ENCODE assay signal across 21 cellular contexts in the genomic region with DNA sequence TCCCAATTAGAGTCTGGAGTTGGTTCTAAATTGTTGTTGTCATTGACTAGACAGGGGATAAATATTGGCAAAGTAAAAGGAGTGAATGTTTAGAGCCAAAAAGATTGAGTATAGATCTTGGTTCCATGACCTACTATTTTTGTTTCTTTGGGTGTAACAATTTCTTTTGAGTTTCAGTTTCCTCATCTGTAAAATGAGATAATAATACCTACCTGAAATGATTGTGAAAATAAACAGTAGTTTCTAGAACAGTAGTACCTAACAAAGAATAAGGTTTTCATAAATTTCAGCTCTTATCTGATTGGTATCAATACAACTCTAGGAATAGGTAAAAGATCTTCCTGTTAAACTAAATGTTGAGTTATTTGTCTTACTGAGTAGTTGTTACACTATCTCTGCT.
"Had no signal": no experiment of that assay in that cellular context is flagged by ENCODE, and none has a peak within 500 bp of the region (broad histone marks: within the 10 kb centered on the region; RNA-seq: fewer than 3 reads in every experiment).

No MANE protein-coding gene starts in this region.

- H3K9me3 ChIP-seq: gastroesophageal sphincter, heart left ventricle, neutrophil, pancreas, psoas muscle, right atrium auricular region, tibial artery had no signal

- H3K27me3 Mint-ChIP-seq: activated naive CD4-positive, alpha-beta T cell treated with anti-CD3 and anti-CD28 coated beads, Interleukin-2, amount 10 ng/mL, durations not matched to agents 7 days and 5 days; brain; stimulated activated naive CD8-positive, alpha-beta T cell treated with anti-CD3 and anti-CD28 coated beads, Interleukin-15, Interleukin-2, amounts not matched to agents 100 ng/mL and 50 ng/mL, for 24 hours had no signal

- H3K4me1 ChIP-seq: pancreas, right atrium auricular region had no signal

- ATAC-seq: gastroesophageal sphincter, heart left ventricle, left cardiac atrium, pancreas, psoas muscle had no signal

- H3K9me3 Mint-ChIP-seq: activated naive CD4-positive, alpha-beta T cell treated with anti-CD3 and anti-CD28 coated beads, Interleukin-2, amount 10 ng/mL, durations not matched to agents 7 days and 5 days; brain; nephron; stimulated activated naive CD8-positive, alpha-beta T cell treated with anti-CD3 and anti-CD28 coated beads, Interleukin-15, Interleukin-2, amounts not matched to agents 100 ng/mL and 50 ng/mL, for 24 hours had no signal

- DNase-seq: activated CD4-positive, alpha-beta T cell treated with anti-CD3 and anti-CD28 coated beads for 1 hour; activated CD8-positive, alpha-beta memory T cell treated with anti-CD3 and anti-CD28 coated beads, Interleukin-2, amount 50 U/mL, for 48 hours; activated effector memory CD4-positive, alpha-beta T cell treated with anti-CD3 and anti-CD28 coated beads, Interleukin-2, amount 50 U/mL, for 16 hours; activated naive CD4-positive, alpha-beta T cell treated with anti-CD3 and anti-CD28 coated beads, Interleukin-2, amount 10 ng/mL, durations not matched to agents 7 days and 5 days; activated T-cell treated with anti-CD3 and anti-CD28 coated beads, Interleukin-2, amount 50 U/mL, for 48 hours; anterior cingulate cortex; heart left ventricle; left cardiac atrium; mesenchymal stem cell; pancreas; psoas muscle; stimulated activated CD4-positive, alpha-beta T cell treated with anti-CD3 and anti-CD28 coated beads, Interleukin-4, amount 100 ng/mL, for 4 hours; tibial artery; WERI-Rb-1 had no signal

- H3K27ac Mint-ChIP-seq: activated naive CD4-positive, alpha-beta T cell treated with anti-CD3 and anti-CD28 coated beads, Interleukin-2, amount 10 ng/mL, durations not matched to agents 7 days and 5 days; nephron; stimulated activated naive CD8-positive, alpha-beta T cell treated with anti-CD3 and anti-CD28 coated beads, Interleukin-15, Interleukin-2, amounts not matched to agents 100 ng/mL and 50 ng/mL, for 24 hours had no signal

- H3K27ac ChIP-seq: epithelial cell of prostate, gastroesophageal sphincter, heart left ventricle, neutrophil, pancreas, psoas muscle, right atrium auricular region, tibial artery, WERI-Rb-1 had no signal

- H3K4me3 Mint-ChIP-seq: activated naive CD4-positive, alpha-beta T cell treated with anti-CD3 and anti-CD28 coated beads, Interleukin-2, amount 10 ng/mL, durations not matched to agents 7 days and 5 days; brain; nephron; stimulated activated naive CD8-positive, alpha-beta T cell treated with anti-CD3 and anti-CD28 coated beads, Interleukin-15, Interleukin-2, amounts not matched to agents 100 ng/mL and 50 ng/mL, for 24 hours had no signal

- H3K27me3 ChIP-seq: gastroesophageal sphincter, heart left ventricle, neutrophil, pancreas, right atrium auricular region, tibial artery had no signal

- H3K4me3 ChIP-seq: gastroesophageal sphincter, heart left ventricle, pancreas, psoas muscle, right atrium auricular region, tibial artery had no signal
